1 cellular context compared by ENCODE assay signal in the genomic region with DNA sequence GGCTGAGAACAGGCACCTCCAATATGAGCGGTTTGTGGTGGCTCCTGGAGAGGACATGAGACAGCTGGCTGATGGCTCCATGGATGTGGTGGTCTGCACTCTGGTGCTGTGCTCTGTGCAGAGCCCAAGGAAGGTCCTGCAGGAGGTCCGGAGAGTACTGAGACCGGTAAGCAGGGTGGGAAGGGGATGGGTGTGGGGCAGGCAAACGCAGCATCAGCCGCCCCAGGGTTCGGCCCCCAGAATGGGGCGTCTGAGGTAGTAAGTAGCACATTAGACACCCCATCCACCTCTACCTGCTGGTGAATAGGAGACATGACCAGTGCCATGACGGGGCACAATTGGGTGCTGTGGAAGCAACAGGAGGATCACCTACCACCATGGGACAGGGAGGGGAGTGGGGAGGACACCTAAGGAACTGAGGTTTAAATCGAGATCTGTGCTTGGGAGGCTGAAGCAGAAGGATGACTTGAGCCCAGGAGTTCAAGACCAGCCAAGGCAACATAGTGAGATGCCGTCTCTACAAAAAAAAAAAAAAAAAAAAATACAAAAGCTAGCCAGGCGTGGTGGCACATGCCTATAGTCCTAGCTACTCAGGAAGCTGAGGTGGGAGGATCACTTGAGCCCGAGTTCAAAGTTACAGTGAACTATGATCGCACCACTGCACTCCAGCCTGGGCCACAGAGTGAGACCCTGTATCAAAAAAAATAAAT.
A peak's percentile ranks its signal among the peaks of the same experiment; 100 is the strongest.
TF ChIP-seq lines count a peak whose summit lies in the region.

No MANE protein-coding gene starts in this region.

TF ChIP-seq in HepG2, 621 proteins besides CTCF, POLR2A, EP300 and RAD21 (continues in another document):
- TF ChIP-seq ZNF781 (CRISPR knock-in tag; IDR thresholded peaks at IDR 0.05; ENCODE audit: borderline replicate concordance, not compliant biosample characterization) (no peak), SMAD3 (CRISPR knock-in tag; IDR thresholded peaks at IDR 0.05) (no peak), ZNF777 (CRISPR knock-in tag; IDR thresholded peaks at IDR 0.05) (0 out of 2 replicates have a peak, but pooled peaks have one; percentile 7), ZNF879 (CRISPR knock-in tag; IDR thresholded peaks at IDR 0.05) (0 out of 2 replicates have a peak, but pooled peaks have one; percentile 16), ZNF780A (CRISPR knock-in tag; IDR thresholded peaks at IDR 0.05) (no peak), EHMT2 (IDR thresholded peaks at IDR 0.05; ENCODE audit: borderline replicate concordance, low read depth, low read length) (no peak), KLF9 (CRISPR knock-in tag; IDR thresholded peaks at IDR 0.05; ENCODE audit: low read depth) (no peak), ZC3H13 (CRISPR knock-in tag; IDR thresholded peaks at IDR 0.05) (peak; percentile 71; the same call in 1 of the 2 replicates), ZNF121 (CRISPR knock-in tag; IDR thresholded peaks at IDR 0.05) (peak; percentile 75; the same call in 1 of the 2 replicates), HIVEP1 (CRISPR knock-in tag; IDR thresholded peaks at IDR 0.05) (no peak), CBX2 (IDR thresholded peaks at IDR 0.05; ENCODE audit: low read depth, low read length) (no peak), CBX2 (CRISPR knock-in tag; IDR thresholded peaks at IDR 0.05; ENCODE audit: low read depth) (no peak), ZNF703 (CRISPR knock-in tag; IDR thresholded peaks at IDR 0.05; ENCODE audit: borderline replicate concordance) (no peak), PPARG (CRISPR knock-in tag; conservative IDR thresholded peaks at IDR 0.05) (no peak), FIP1L1 (IDR thresholded peaks at IDR 0.05; ENCODE audit: borderline replicate concordance, insufficient read depth, low read depth, low read length) (no peak), KMT2A (CRISPR knock-in tag; IDR thresholded peaks at IDR 0.05) (no peak), HDAC1 (CRISPR knock-in tag; IDR thresholded peaks at IDR 0.05) (no peak), FOXA1 (IDR thresholded peaks at IDR 0.05) (no peak), FOXA1 (CRISPR knock-in tag; IDR thresholded peaks at IDR 0.05) (no peak), ZNF496 (CRISPR knock-in tag; IDR thresholded peaks at IDR 0.05; ENCODE audit: insufficient replicate concordance) (no peak), RBM39 (IDR thresholded peaks at IDR 0.05; ENCODE audit: low read depth, low read length, poor library complexity, severe bottlenecking) (no peak), ZNF558 (CRISPR knock-in tag; IDR thresholded peaks at IDR 0.05; ENCODE audit: borderline replicate concordance) (no peak), GTF3A (CRISPR knock-in tag; conservative IDR thresholded peaks at IDR 0.05) (no peak), NFE2L2 (IDR thresholded peaks at IDR 0.05; ENCODE audit: low read length) (peak; percentile 44; the same call in 1 of the 2 replicates), ZNF746 (CRISPR knock-in tag; IDR thresholded peaks at IDR 0.05) (no peak), MLLT10 (CRISPR knock-in tag; IDR thresholded peaks at IDR 0.05) (no peak), ZNF431 (CRISPR knock-in tag; IDR thresholded peaks at IDR 0.05; ENCODE audit: borderline replicate concordance, low read depth) (no peak), ZNF441 (CRISPR knock-in tag; IDR thresholded peaks at IDR 0.05; ENCODE audit: borderline replicate concordance) (no peak), HNRNPUL1 (IDR thresholded peaks at IDR 0.05; ENCODE audit: low read depth, low read length) (no peak), RORA (CRISPR knock-in tag; IDR thresholded peaks at IDR 0.05) (no peak), ZNF264 (CRISPR knock-in tag; IDR thresholded peaks at IDR 0.05) (0 out of 2 replicates have a peak, but pooled peaks have one; percentile 1), SMARCE1 (IDR thresholded peaks at IDR 0.05; ENCODE audit: borderline replicate concordance) (no peak), KDM2A (CRISPR knock-in tag; IDR thresholded peaks at IDR 0.05; ENCODE audit: borderline replicate concordance, low read depth) (no peak), KDM5B (CRISPR knock-in tag; IDR thresholded peaks at IDR 0.05; ENCODE audit: borderline replicate concordance) (0 out of 2 replicates have a peak, but pooled peaks have one; percentile 3), NCOR1 (IDR thresholded peaks at IDR 0.05; ENCODE audit: borderline replicate concordance, low read length) (no peak)
- TF ChIP-seq, protein P1, sequence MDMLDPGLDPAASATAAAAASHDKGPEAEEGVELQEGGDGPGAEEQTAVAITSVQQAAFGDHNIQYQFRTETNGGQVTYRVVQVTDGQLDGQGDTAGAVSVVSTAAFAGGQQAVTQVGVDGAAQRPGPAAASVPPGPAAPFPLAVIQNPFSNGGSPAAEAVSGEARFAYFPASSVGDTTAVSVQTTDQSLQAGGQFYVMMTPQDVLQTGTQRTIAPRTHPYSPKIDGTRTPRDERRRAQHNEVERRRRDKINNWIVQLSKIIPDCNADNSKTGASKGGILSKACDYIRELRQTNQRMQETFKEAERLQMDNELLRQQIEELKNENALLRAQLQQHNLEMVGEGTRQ (IDR thresholded peaks at IDR 0.05; ENCODE audit: low read depth, low read length): no peak
- TF ChIP-seq, protein P1 (CRISPR knock-in tag; IDR thresholded peaks at IDR 0.05; ENCODE audit: borderline replicate concordance): no peak
- TF ChIP-seq, protein P2, sequence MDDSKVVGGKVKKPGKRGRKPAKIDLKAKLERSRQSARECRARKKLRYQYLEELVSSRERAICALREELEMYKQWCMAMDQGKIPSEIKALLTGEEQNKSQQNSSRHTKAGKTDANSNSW (CRISPR knock-in tag; IDR thresholded peaks at IDR 0.05; ENCODE audit: borderline replicate concordance): no peak
- TF ChIP-seq, protein P3, sequence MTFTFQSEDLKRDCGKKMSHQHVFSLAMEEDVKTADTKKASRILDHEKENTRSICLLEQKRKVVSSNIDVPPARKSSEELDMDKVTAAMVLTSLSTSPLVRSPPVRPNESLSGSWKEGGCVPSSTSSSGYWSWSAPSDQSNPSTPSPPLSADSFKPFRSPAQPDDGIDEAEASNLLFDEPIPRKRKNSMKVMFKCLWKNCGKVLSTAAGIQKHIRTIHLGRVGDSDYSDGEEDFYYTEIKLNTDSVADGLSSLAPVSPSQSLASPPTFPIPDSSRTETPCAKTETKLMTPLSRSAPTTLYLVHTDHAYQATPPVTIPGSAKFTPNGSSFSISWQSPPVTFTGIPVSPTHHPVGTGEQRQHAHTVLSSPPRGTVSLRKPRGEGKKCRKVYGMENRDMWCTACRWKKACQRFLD (CRISPR knock-in tag; IDR thresholded peaks at IDR 0.05; ENCODE audit: borderline replicate concordance): no peak
- TF ChIP-seq, protein P4, sequence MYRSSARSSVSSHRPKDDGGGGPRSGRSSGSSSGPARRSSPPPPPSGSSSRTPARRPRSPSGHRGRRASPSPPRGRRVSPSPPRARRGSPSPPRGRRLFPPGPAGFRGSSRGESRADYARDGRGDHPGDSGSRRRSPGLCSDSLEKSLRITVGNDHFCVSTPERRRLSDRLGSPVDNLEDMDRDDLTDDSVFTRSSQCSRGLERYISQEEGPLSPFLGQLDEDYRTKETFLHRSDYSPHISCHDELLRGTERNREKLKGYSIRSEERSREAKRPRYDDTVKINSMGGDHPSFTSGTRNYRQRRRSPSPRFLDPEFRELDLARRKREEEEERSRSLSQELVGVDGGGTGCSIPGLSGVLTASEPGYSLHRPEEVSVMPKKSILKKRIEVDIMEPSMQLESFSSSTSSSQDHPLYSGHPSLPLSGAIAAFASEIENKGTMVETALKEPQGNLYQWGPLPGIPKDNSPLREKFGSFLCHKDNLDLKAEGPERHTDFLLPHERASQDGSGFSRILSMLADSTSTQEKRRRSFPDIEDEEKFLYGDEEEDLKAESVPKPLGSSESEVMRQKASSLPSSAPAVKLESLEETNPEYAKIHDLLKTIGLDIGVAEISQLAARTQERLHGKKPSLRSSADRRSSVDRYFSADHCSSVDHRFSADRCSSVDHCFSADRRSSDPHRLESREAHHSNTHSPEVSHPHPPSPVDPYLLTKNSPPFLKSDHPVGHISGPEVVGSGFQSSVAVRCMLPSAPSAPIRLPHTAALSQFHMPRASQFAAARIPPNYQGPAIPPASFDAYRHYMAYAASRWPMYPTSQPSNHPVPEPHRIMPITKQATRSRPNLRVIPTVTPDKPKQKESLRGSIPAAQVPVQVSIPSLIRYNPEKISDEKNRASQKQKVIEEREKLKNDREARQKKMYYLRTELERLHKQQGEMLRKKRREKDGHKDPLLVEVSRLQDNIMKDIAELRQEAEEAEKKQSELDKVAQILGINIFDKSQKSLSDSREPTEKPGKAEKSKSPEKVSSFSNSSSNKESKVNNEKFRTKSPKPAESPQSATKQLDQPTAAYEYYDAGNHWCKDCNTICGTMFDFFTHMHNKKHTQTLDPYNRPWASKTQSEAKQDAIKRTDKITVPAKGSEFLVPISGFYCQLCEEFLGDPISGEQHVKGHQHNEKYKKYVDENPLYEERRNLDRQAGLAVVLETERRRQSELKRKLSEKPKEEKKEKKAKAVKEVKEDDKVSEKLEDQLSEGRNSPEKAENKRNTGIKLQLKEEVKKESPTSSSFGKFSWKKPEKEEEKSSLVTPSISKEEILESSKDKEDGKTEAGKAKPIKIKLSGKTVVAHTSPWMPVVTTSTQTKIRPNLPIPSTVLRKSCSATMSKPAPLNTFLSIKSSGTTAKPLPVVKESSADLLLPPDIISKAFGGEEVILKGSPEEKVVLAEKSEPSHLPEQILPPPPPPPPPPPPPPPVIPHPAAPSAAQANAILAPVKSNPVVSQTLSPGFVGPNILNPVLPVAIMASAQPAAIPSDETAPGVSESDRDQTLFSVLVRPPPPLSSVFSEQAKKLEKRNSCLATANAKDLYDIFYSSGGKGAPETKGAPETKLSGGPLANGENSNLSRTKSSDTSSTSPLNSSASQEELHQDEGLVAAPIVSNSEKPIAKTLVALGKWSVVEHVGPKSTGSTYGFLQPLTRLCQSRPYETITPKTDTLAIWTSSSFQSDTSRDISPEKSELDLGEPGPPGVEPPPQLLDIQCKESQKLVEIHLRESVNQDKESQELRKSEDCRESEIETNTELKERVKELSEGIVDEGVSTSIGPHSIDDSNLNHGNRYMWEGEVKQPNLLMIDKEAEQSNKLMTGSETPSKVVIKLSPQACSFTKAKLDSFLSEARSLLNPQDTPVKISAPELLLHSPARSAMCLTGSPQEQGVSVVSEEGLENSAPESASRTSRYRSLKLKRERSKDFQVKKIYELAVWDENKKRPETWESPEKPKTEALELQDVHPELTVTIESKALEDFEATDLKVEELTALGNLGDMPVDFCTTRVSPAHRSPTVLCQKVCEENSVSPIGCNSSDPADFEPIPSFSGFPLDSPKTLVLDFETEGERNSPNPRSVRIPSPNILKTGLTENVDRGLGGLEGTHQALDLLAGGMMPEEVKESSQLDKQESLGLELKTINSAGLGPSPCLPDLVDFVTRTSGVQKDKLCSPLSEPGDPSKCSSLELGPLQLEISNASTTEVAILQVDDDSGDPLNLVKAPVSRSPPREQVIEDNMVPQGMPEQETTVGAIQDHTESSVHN (CRISPR knock-in tag; IDR thresholded peaks at IDR 0.05): no peak
- TF ChIP-seq, protein P5, sequence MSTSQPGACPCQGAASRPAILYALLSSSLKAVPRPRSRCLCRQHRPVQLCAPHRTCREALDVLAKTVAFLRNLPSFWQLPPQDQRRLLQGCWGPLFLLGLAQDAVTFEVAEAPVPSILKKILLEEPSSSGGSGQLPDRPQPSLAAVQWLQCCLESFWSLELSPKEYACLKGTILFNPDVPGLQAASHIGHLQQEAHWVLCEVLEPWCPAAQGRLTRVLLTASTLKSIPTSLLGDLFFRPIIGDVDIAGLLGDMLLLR (CRISPR knock-in tag; IDR thresholded peaks at IDR 0.05): no peak
- TF ChIP-seq, protein P6, sequence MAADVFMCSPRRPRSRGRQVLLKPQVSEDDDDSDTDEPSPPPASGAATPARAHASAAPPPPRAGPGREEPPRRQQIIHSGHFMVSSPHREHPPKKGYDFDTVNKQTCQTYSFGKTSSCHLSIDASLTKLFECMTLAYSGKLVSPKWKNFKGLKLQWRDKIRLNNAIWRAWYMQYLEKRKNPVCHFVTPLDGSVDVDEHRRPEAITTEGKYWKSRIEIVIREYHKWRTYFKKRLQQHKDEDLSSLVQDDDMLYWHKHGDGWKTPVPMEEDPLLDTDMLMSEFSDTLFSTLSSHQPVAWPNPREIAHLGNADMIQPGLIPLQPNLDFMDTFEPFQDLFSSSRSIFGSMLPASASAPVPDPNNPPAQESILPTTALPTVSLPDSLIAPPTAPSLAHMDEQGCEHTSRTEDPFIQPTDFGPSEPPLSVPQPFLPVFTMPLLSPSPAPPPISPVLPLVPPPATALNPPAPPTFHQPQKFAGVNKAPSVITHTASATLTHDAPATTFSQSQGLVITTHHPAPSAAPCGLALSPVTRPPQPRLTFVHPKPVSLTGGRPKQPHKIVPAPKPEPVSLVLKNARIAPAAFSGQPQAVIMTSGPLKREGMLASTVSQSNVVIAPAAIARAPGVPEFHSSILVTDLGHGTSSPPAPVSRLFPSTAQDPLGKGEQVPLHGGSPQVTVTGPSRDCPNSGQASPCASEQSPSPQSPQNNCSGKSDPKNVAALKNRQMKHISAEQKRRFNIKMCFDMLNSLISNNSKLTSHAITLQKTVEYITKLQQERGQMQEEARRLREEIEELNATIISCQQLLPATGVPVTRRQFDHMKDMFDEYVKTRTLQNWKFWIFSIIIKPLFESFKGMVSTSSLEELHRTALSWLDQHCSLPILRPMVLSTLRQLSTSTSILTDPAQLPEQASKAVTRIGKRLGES (CRISPR knock-in tag; IDR thresholded peaks at IDR 0.05; ENCODE audit: borderline replicate concordance): no peak
- TF ChIP-seq, protein P7, sequence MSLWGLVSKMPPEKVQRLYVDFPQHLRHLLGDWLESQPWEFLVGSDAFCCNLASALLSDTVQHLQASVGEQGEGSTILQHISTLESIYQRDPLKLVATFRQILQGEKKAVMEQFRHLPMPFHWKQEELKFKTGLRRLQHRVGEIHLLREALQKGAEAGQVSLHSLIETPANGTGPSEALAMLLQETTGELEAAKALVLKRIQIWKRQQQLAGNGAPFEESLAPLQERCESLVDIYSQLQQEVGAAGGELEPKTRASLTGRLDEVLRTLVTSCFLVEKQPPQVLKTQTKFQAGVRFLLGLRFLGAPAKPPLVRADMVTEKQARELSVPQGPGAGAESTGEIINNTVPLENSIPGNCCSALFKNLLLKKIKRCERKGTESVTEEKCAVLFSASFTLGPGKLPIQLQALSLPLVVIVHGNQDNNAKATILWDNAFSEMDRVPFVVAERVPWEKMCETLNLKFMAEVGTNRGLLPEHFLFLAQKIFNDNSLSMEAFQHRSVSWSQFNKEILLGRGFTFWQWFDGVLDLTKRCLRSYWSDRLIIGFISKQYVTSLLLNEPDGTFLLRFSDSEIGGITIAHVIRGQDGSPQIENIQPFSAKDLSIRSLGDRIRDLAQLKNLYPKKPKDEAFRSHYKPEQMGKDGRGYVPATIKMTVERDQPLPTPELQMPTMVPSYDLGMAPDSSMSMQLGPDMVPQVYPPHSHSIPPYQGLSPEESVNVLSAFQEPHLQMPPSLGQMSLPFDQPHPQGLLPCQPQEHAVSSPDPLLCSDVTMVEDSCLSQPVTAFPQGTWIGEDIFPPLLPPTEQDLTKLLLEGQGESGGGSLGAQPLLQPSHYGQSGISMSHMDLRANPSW (CRISPR knock-in tag; IDR thresholded peaks at IDR 0.05; ENCODE audit: borderline replicate concordance): no peak
- TF ChIP-seq, protein P8, sequence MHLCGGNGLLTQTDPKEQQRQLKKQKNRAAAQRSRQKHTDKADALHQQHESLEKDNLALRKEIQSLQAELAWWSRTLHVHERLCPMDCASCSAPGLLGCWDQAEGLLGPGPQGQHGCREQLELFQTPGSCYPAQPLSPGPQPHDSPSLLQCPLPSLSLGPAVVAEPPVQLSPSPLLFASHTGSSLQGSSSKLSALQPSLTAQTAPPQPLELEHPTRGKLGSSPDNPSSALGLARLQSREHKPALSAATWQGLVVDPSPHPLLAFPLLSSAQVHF (CRISPR knock-in tag; IDR thresholded peaks at IDR 0.05): no peak
